ENCODE assay signal across 1 cellular context in genomic region chr15:34616613-34617012, GRCh38.
TF ChIP-seq lines count a peak whose summit lies in the region.

No MANE protein-coding gene starts in this region.

TF ChIP-seq in H1, 55 proteins besides CTCF, POLR2A, EP300 and RAD21 (continued from another document):
- TF ChIP-seq CHD7 (IDR thresholded peaks at IDR 0.05; ENCODE audit: insufficient replicate concordance, low read length), result no peak
- TF ChIP-seq CBX8 (IDR thresholded peaks at IDR 0.05; ENCODE audit: borderline replicate concordance, low read depth, low read length), result no peak
- no peak for TF ChIP-seq KDM1A (IDR thresholded peaks at IDR 0.05; ENCODE audit: borderline replicate concordance, low read length)
- TF ChIP-seq CEBPB (IDR thresholded peaks at IDR 0.05; ENCODE audit: low read depth, low read length), result no peak
- TF ChIP-seq ZNF274 (IDR thresholded peaks at IDR 0.05; ENCODE audit: borderline replicate concordance, extremely low read depth, low read length), result no peak
